ENCODE assay signal across 17 cellular contexts in genomic region chr6:144758602-144759001, GRCh38.
A peak's percentile ranks its signal among the peaks of the same experiment; 100 is the strongest.
DNase-seq lines count a peak whose midpoint lies in the region; ATAC-seq, FAIRE-seq and TF ChIP-seq lines count a peak whose summit lies in the region.
"Had no signal": no experiment of that assay in that cellular context is flagged by ENCODE, and none has a peak within 500 bp of the region (broad histone marks: within the 10 kb centered on the region; RNA-seq: fewer than 3 reads in every experiment).

No MANE protein-coding gene starts in this region.

- dilution Hi-C loops in mammary epithelial cell (cut with HindIII; ENCODE audit: low sequenced_read_pairs) = no loop called here

- POLR2A ChIA-PET in HepG2 (lab: Yijun Ruan, JAX) = no interaction called here

- H2AFZ ChIP-seq in HepG2 (ENCODE audit: low read length) (no peak overlapping the region), mammary epithelial cell (ENCODE audit: low read depth, low read length) (no peak overlapping the region)

- H3K4me2 ChIP-seq in HepG2 (ENCODE audit: low read depth, low read length) = no peak overlapping the region
- peak overlapping the region; percentile 5 for H3K4me2 ChIP-seq in mammary epithelial cell (ENCODE audit: insufficient read depth, low read depth, low read length)

- H4K20me1 ChIP-seq in HepG2 (ENCODE audit: insufficient read depth, low read length) = no peaks in the 10 kb centered on the region
- H4K20me1 ChIP-seq in mammary epithelial cell (ENCODE audit: insufficient read depth, low read length) = no peaks in the 10 kb centered on the region

- no TSS peak for BruUV-seq in HepG2 (replicated peaks; lab: Mats Ljungman, UMichigan)
- BruUV-seq in mammary epithelial cell (replicated peaks; lab: Mats Ljungman, UMichigan) = no TSS peak

- no peaks in the 10 kb centered on the region for H3K9me3 ChIP-seq in HepG2 (ENCODE audit: low read length)
- H3K9me3 ChIP-seq in right lobe of liver = no peaks in the 10 kb centered on the region
- H3K9me3 ChIP-seq in mammary epithelial cell (replicated peaks; ENCODE audit: insufficient read depth, low read length) = no peaks in the 10 kb centered on the region

- no peaks in the 10 kb centered on the region for H3K27me3 ChIP-seq in HepG2 (ENCODE audit: control insufficient read depth in 1 of 2, insufficient read depth in 2 of 2, low read length in 2 of 2)
- no peaks in the 10 kb centered on the region for H3K27me3 ChIP-seq in right lobe of liver
- no peaks in the 10 kb centered on the region for H3K27me3 ChIP-seq in mammary epithelial cell (ENCODE audit: insufficient read depth, low read length)

- H3K4me1 ChIP-seq in HepG2 (ENCODE audit: insufficient read depth, low read length) (peaks cover 6% of the 10 kb centered on the region; the same call in 1 of the 2 replicates), right lobe of liver (no peaks in the 10 kb centered on the region), mammary epithelial cell (ENCODE audit: insufficient read depth, low read length) (no peaks in the 10 kb centered on the region)

- TF ChIP-seq RAD21 in HepG2 (CRISPR knock-in tag; IDR thresholded peaks at IDR 0.05) = no peak

- in situ Hi-C loops in HepG2 (cut with HindIII; ENCODE audit: extremely low pct_ligation_motif_present, low pct_unique_long_range_greater_than_20kb) (no loop called here), mammary epithelial cell (cut with MboI; ENCODE audit: low sequenced_read_pairs in 2 of 2) (no loop called here)

- no peak for TF ChIP-seq EP300 in HepG2 (IDR thresholded peaks at IDR 0.05; ENCODE audit: low read depth in 2 of 2, low read length in 2 of 2)
- no peak for TF ChIP-seq EP300 in HepG2 (CRISPR knock-in tag; IDR thresholded peaks at IDR 0.05; ENCODE audit: borderline replicate concordance)

- DNase-seq in HepG2 (ENCODE audit: low spot score) (no peak), right lobe of liver (no peak), HT1080 (ENCODE audit: low read depth) (peak; percentile 44), mammary epithelial cell (peak; percentile 60), urothelium cell line (ENCODE audit: low spot score) (peak; percentile 6), AG08396 (ENCODE audit: low spot score) (no peak), GDM1 (lab: John Stamatoyannopoulos, UW) (no peak), GM10266 (ENCODE audit: extremely low spot score) (no peak)
- DNase-seq: activated T-cell treated with anti-CD3 and anti-CD28 coated beads, Interleukin-2, amount 50 U/mL, for 72 hours; caudate nucleus; DND-41; foreskin melanocyte; left ventricle myocardium superior; NCI-H146; stimulated activated CD4-positive, alpha-beta T cell treated with anti-CD3 and anti-CD28 coated beads, Interleukin-1b, Interleukin-23, amount 100 ng/mL, for 48 hours; T1000 had no signal

- no peak for TF ChIP-seq CTCF in HepG2 (CRISPR knock-in tag; IDR thresholded peaks at IDR 0.05)
- no peak for TF ChIP-seq CTCF in right lobe of liver (IDR thresholded peaks at IDR 0.05)
- TF ChIP-seq CTCF in mammary epithelial cell (conservative IDR thresholded peaks at IDR 0.05 in 1 of 2, IDR thresholded peaks at IDR 0.05 in 1 of 2; ENCODE audit: extremely low read depth in 1 of 2, insufficient read depth in 1 of 2, low read depth in 1 of 2, low read length in 2 of 2) = no peak
- no peak for TF ChIP-seq CTCF in GM10266 (IDR thresholded peaks at IDR 0.05; ENCODE audit: control insufficient read depth, insufficient read depth, low read depth, missing control alignments)

- H3K36me3 ChIP-seq in HepG2 (replicated peaks in 1 of 2; ENCODE audit: control insufficient read depth in 1 of 2, insufficient read depth in 2 of 2, low read length in 2 of 2) (peaks cover 7 to 55% of the 10 kb centered on the region in 2 experiments), right lobe of liver (peaks cover 0 to 3% (median 0%) of the 10 kb centered on the region in 4 donors), mammary epithelial cell (ENCODE audit: insufficient read depth, low read length) (no peaks in the 10 kb centered on the region)

- no peak for ATAC-seq in HepG2
- no peak for ATAC-seq in right lobe of liver
- ATAC-seq: left ventricle myocardium superior had no signal

- FAIRE-seq in HepG2 (lab: Jason Lieb, UNC) (no peak), urothelium cell line (lab: Jason Lieb, UNC) (no peak)
- FAIRE-seq: H1 had no signal

- H3K9ac ChIP-seq in HepG2 (ENCODE audit: insufficient read depth, low read depth, low read length) (no peak overlapping the region), mammary epithelial cell (ENCODE audit: insufficient read depth, low read length) (no peak overlapping the region)

- TF ChIP-seq POLR2A in HepG2 (IDR thresholded peaks at IDR 0.05; ENCODE audit: insufficient read depth in 1 of 2, low read depth in 2 of 2, low read length in 2 of 2) = no peak
- no peak for TF ChIP-seq POLR2A in right lobe of liver (IDR thresholded peaks at IDR 0.05)

- H3K4me3 ChIP-seq in HepG2 (replicated peaks in 1 of 3; ENCODE audit: insufficient read depth in 1 of 3, low read depth in 2 of 3, low read length in 3 of 3) = no peak overlapping the region
- H3K4me3 ChIP-seq in right lobe of liver = no peak overlapping the region
- H3K4me3 ChIP-seq in mammary epithelial cell (replicated peaks in 1 of 3; ENCODE audit: insufficient read depth in 1 of 3, low read depth in 2 of 3, low read length in 3 of 3) = no peak overlapping the region

- WGBS in HepG2 (ENCODE audit: low lambda C conversion rate) = 97% methylated on average over 3 of the region's 3 CpGs
- 86% methylated on average over 3 of the region's 3 CpGs for WGBS in right lobe of liver (ENCODE audit: insufficient coverage, low coverage, low lambda C conversion rate, missing lambda C conversion rate)
- WGBS in mammary epithelial cell (ENCODE audit: low coverage, missing lambda C conversion rate) = 47% methylated on average over 3 of the region's 3 CpGs

- H3K27ac ChIP-seq in HepG2 (ENCODE audit: extremely low read length, insufficient read depth, low read length) (no peak overlapping the region), right lobe of liver (no peak overlapping the region), mammary epithelial cell (ENCODE audit: insufficient read depth, low read depth, low read length) (no peak overlapping the region)

- H3K79me2 ChIP-seq in HepG2 (ENCODE audit: insufficient read depth, low read length) (no peaks in the 10 kb centered on the region), mammary epithelial cell (ENCODE audit: insufficient read depth, low read length) (no peaks in the 10 kb centered on the region)

- intact Hi-C loops in HepG2 (cut with micrococcal nuclease; ENCODE audit: unreplicated experiment) (no loop called here), right lobe of liver (cut with DNase I) (no loop called here), mammary epithelial cell (cut with micrococcal nuclease) (no loop called here)

- CTCF ChIA-PET in HepG2 (lab: Yijun Ruan, JAX; ENCODE audit: low intra/inter-chr PET ratio, low total read pairs) = no interaction called here
- CTCF ChIA-PET in mammary epithelial cell (lab: Charles Lee; ENCODE audit: low non-redundant PET) = no interaction called here

TF ChIP-seq in HepG2, 621 proteins besides CTCF, POLR2A, EP300 and RAD21:
- TF ChIP-seq ZNF629 (CRISPR knock-in tag; conservative IDR thresholded peaks at IDR 0.05) = no peak
- peak; percentile 73 for TF ChIP-seq CREB1 (IDR thresholded peaks at IDR 0.05)
- TF ChIP-seq CREB1 (CRISPR knock-in tag; IDR thresholded peaks at IDR 0.05) = no peak

Comparison
In these comparisons a context has a peak if more than half of its experiments do, and no peak if none do; other contexts are left out.
1. DNase-seq: peak in HT1080 (single experiment), mammary epithelial cell (single experiment) and urothelium cell line (single experiment); none in HepG2 (single experiment), right lobe of liver (0 of 3), AG08396 (single experiment), GDM1 (single experiment) and GM10266 (single experiment).